ENCODE assay signal across 12 cellular contexts in the genomic region with DNA sequence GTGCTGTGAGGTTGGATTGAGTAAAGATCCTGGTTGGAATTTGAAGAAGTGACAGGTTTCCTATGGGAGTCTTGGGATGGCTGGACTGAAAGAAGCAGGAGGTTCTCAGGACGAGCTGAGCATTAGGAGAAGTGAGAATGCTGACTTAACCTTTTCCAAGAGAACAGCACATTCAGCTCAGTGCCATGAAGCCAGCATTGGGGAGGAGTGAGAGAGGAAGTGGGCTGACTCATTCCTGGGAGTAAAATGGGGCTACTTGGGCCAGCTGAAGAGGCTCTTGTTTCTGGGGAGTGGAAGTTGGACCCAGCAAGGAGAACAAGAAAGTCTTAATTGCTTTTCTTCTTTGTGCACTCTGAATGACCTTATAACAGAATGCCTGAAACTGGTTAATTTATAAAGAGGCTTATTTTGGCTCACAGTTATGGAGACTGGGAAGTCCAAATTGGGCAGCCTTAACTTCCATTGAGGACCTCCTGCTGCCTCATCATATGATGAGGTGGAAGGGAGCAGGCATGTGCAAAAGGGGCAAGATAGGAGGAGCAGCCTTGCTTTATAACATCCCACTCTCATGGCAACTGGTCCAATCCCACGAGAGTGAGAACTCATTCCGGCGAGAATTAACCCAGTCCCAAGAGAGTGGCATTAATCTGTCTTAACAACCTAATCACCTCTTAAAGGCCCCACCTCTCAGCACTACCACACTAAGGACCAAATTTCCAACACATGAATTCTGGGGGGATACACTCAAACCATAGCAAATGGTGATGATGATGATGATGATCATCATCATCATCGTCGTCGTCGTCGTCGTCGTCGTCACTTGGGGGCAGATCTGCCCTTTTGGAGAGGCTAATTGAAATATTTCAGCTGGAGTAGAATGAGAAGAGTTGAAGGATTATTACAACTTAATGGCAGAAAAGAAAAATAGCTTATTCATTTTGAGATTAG. TPM values are rescaled to one million over a fixed set of nuclear protein-coding genes. Genes with fewer than 3 reads are reported as not detected.
DNase-seq lines count a peak whose midpoint lies in the region; ATAC-seq and TF ChIP-seq lines count a peak whose summit lies in the region.
"Had no signal": no experiment of that assay in that cellular context is flagged by ENCODE, and none has a peak within 500 bp of the region (broad histone marks: within the 10 kb centered on the region; RNA-seq: fewer than 3 reads in every experiment).

No MANE protein-coding gene starts in this region.

- H3K9me3 ChIP-seq in heart right ventricle (no peaks in the 10 kb centered on the region), testis (no peaks in the 10 kb centered on the region), Karpas-422 (ENCODE audit: low read length) (no peaks in the 10 kb centered on the region)

- no peak overlapping the region for H3K9ac ChIP-seq in Karpas-422 (ENCODE audit: low read length)

- H3K4me3 ChIP-seq in heart right ventricle (no peak overlapping the region), testis (no peak overlapping the region), Karpas-422 (ENCODE audit: low read length) (no peak overlapping the region)

- no peaks in the 10 kb centered on the region for H3K27me3 Mint-ChIP-seq in activated naive CD4-positive, alpha-beta T cell treated with anti-CD3 and anti-CD28 coated beads for 36 hours (ENCODE audit: low read depth)
- no peaks in the 10 kb centered on the region for H3K27me3 Mint-ChIP-seq in activated naive CD8-positive, alpha-beta T cell

- TF ChIP-seq POLR2A in testis (IDR thresholded peaks at IDR 0.05), result no peak

- TF ChIP-seq CTCF in heart right ventricle (IDR thresholded peaks at IDR 0.05) (no peak), testis (IDR thresholded peaks at IDR 0.05) (no peak)

- CTCF ChIA-PET in activated naive CD4-positive, alpha-beta T cell treated with anti-CD3 and anti-CD28 coated beads for 36 hours (lab: Charles Lee), result no interaction called here

- no peak overlapping the region for H3K4me2 ChIP-seq in Karpas-422 (ENCODE audit: low read depth, low read length, poor library complexity, severe bottlenecking)

- no peak overlapping the region for H3K4me3 Mint-ChIP-seq in activated naive CD4-positive, alpha-beta T cell treated with anti-CD3 and anti-CD28 coated beads for 36 hours
- no peak overlapping the region for H3K4me3 Mint-ChIP-seq in activated naive CD8-positive, alpha-beta T cell

- peak in 1 of 2 donors; percentile 45 for ATAC-seq in activated naive CD4-positive, alpha-beta T cell treated with anti-CD3 and anti-CD28 coated beads, Interleukin-2, amount 50 U/mL, for 72 hours
- peak; percentile 50 to 86 (median 69) for ATAC-seq in heart right ventricle
- no peak for ATAC-seq in GM21825 (IDR thresholded peaks at IDR 0.05; ENCODE audit: unreplicated experiment)

- H3K27ac ChIP-seq in heart right ventricle (peak overlapping the region in 1 of 10 donors; percentile 77), testis (no peak overlapping the region), Karpas-422 (ENCODE audit: low read length) (no peak overlapping the region)

- H3K4me1 Mint-ChIP-seq in activated naive CD4-positive, alpha-beta T cell treated with anti-CD3 and anti-CD28 coated beads for 36 hours (ENCODE audit: low read depth), result peaks cover 56% of the 10 kb centered on the region
- H3K4me1 Mint-ChIP-seq in activated naive CD8-positive, alpha-beta T cell (ENCODE audit: low read depth), result peaks cover 73% of the 10 kb centered on the region

- intact Hi-C loops in activated naive CD4-positive, alpha-beta T cell treated with anti-CD3 and anti-CD28 coated beads for 36 hours (cut with micrococcal nuclease), result no loop called here
- intact Hi-C loops in heart right ventricle (cut with DNase I) (no loop called here), testis (cut with DNase I; ENCODE audit: low total_unique reads) (no loop called here)

- H2AFZ ChIP-seq in Karpas-422 (ENCODE audit: low read length), result no peak overlapping the region

- H3K4me1 ChIP-seq in heart right ventricle, result peaks cover 0 to 55% (median 0%) of the 10 kb centered on the region in 9 donors
- no peaks in the 10 kb centered on the region for H3K4me1 ChIP-seq in testis
- no peaks in the 10 kb centered on the region for H3K4me1 ChIP-seq in Karpas-422 (ENCODE audit: low read length)

- H3K36me3 ChIP-seq in heart right ventricle (peaks cover 0 to 100% (median 46%) of the 10 kb centered on the region in 9 donors), testis (ENCODE audit: low read depth, missing control alignments) (no peaks in the 10 kb centered on the region), Karpas-422 (ENCODE audit: insufficient read depth, low read length) (peaks cover 80% of the 10 kb centered on the region)

- H3K27ac Mint-ChIP-seq in activated naive CD4-positive, alpha-beta T cell treated with anti-CD3 and anti-CD28 coated beads, Interleukin-2, amount 50 U/mL, for 72 hours, result peak overlapping the region; percentile 39 to 56
- no peak overlapping the region for H3K27ac Mint-ChIP-seq in activated naive CD4-positive, alpha-beta T cell treated with anti-CD3 and anti-CD28 coated beads for 36 hours
- H3K27ac Mint-ChIP-seq in activated naive CD8-positive, alpha-beta T cell, result peak overlapping the region; percentile 64

- no peaks in the 10 kb centered on the region for H3K9me3 Mint-ChIP-seq in activated naive CD4-positive, alpha-beta T cell treated with anti-CD3 and anti-CD28 coated beads, Interleukin-2, amount 50 U/mL, for 72 hours
- no peaks in the 10 kb centered on the region for H3K9me3 Mint-ChIP-seq in activated naive CD4-positive, alpha-beta T cell treated with anti-CD3 and anti-CD28 coated beads for 36 hours
- no peaks in the 10 kb centered on the region for H3K9me3 Mint-ChIP-seq in activated naive CD8-positive, alpha-beta T cell (ENCODE audit: low read depth)

- H3K9me2 ChIP-seq in Karpas-422 (replicated peaks; ENCODE audit: insufficient read depth, low read length), result no peaks in the 10 kb centered on the region

- peaks cover 36 to 45% of the 10 kb centered on the region in 2 donors for H3K36me3 Mint-ChIP-seq in activated naive CD4-positive, alpha-beta T cell treated with anti-CD3 and anti-CD28 coated beads, Interleukin-2, amount 50 U/mL, for 72 hours
- H3K36me3 Mint-ChIP-seq in activated naive CD4-positive, alpha-beta T cell treated with anti-CD3 and anti-CD28 coated beads for 36 hours (ENCODE audit: low read depth), result peaks cover 54% of the 10 kb centered on the region
- peaks cover 28% of the 10 kb centered on the region for H3K36me3 Mint-ChIP-seq in activated naive CD8-positive, alpha-beta T cell

- H3K27me3 ChIP-seq in heart right ventricle, result no peaks in the 10 kb centered on the region
- H3K27me3 ChIP-seq in testis, result no peaks in the 10 kb centered on the region
- H3K27me3 ChIP-seq in Karpas-422 (ENCODE audit: low read length), result no peaks in the 10 kb centered on the region

- 81 to 83% methylated on average over 12 of the region's 12 CpGs for WGBS in heart right ventricle, 2 donors
- 59 to 66% methylated on average over 12 of the region's 12 CpGs for WGBS in testis, 2 donors

- peaks cover 33% of the 10 kb centered on the region for H3K79me2 ChIP-seq in Karpas-422 (ENCODE audit: low read length)

- H4K20me1 ChIP-seq in Karpas-422 (ENCODE audit: insufficient read depth, low read depth, low read length), result peaks cover 50% of the 10 kb centered on the region

- DNase-seq in activated naive CD4-positive, alpha-beta T cell treated with anti-CD3 and anti-CD28 coated beads, Interleukin-2, amount 50 U/mL, for 72 hours (ENCODE audit: low spot score in 2 of 2), result no peak
- DNase-seq in activated naive CD4-positive, alpha-beta T cell treated with anti-CD3 and anti-CD28 coated beads for 36 hours, result no peak
- DNase-seq in heart right ventricle (peak in 1 of 2 donors; percentile 20), testis (peak; percentile 22), Karpas-422 (no peak), GM19238 (ENCODE audit: insufficient read length, low spot score) (no peak)
- DNase-seq: activated T-cell treated with anti-CD3 and anti-CD28 coated beads, Interleukin-2, amount 50 U/mL, for 1 hour; KBM-7; SW 1271 had no signal

RNA-seq across cellular contexts. Expression of a gene that starts 26.1 kb away (rescaled TPM):
- 10 to 100 TPM; 75.5 to 89.1 TPM for total RNA-seq in activated naive CD4-positive, alpha-beta T cell treated with anti-CD3 and anti-CD28 coated beads, Interleukin-2, amount 50 U/mL, for 72 hours
- total RNA-seq in activated naive CD4-positive, alpha-beta T cell treated with anti-CD3 and anti-CD28 coated beads for 36 hours, result 100 to 1,000 TPM; 112 to 115 TPM
- total RNA-seq in heart right ventricle (10 to 100 TPM; 18.7 to 29.4 (median 22.6) TPM), testis (10 to 100 TPM; 91.0 to 93.9 TPM)
- polyA plus RNA-seq in heart right ventricle (10 to 100 TPM; 38.7 to 56.2 TPM), testis (ENCODE audit: insufficient read depth, low read depth, low replicate concordance) (87.7 TPM)
- total RNA-seq in Karpas-422 (2014; rRNA removed; shearing (Covaris generic); ENCODE audit: low replicate concordance), result 88.0 and 130 TPM in 2 replicates

RNA-seq across cellular contexts. Expression of a gene that starts 31.9 kb away (rescaled TPM):
- 10 to 100 TPM; 15.9 to 24.7 TPM for total RNA-seq in activated naive CD4-positive, alpha-beta T cell treated with anti-CD3 and anti-CD28 coated beads, Interleukin-2, amount 50 U/mL, for 72 hours
- total RNA-seq in activated naive CD4-positive, alpha-beta T cell treated with anti-CD3 and anti-CD28 coated beads for 36 hours, result 10 to 100 TPM; 14.4 to 15.2 TPM
- total RNA-seq in heart right ventricle (1 to 10 TPM; 2.1 to 8.0 (median 2.9) TPM), testis (10 to 100 TPM in 1 of 2 donors, 1 to 10 TPM in 1; 9.7 to 12.2 TPM)
- polyA plus RNA-seq in heart right ventricle (1 to 10 TPM; 1.1 to 1.3 TPM), testis (ENCODE audit: insufficient read depth, low read depth, low replicate concordance) (4.3 TPM)
- 11.6 and 13.6 TPM in 2 replicates for total RNA-seq in Karpas-422 (2014; rRNA removed; shearing (Covaris generic); ENCODE audit: low replicate concordance)

RNA-seq across cellular contexts. Expression of a gene that starts 60.0 kb away (rescaled TPM):
- total RNA-seq in activated naive CD4-positive, alpha-beta T cell treated with anti-CD3 and anti-CD28 coated beads, Interleukin-2, amount 50 U/mL, for 72 hours, result under 1 TPM in 1 of 2 donors, not detected in 1; 0.27 TPM
- total RNA-seq in activated naive CD4-positive, alpha-beta T cell treated with anti-CD3 and anti-CD28 coated beads for 36 hours, result not detected
- total RNA-seq in heart right ventricle (1 to 10 TPM in 6 of 10 donors, under 1 TPM in 4; 0.52 to 3.7 (median 1.4) TPM), testis (1 to 10 TPM; 1.3 to 2.7 TPM)
- polyA plus RNA-seq in heart right ventricle (10 to 100 TPM in 1 of 2 donors, 1 to 10 TPM in 1; 5.6 to 44.1 TPM), testis (ENCODE audit: insufficient read depth, low read depth, low replicate concordance) (93.4 TPM)
- not detected in 2 replicates for total RNA-seq in Karpas-422 (2014; rRNA removed; shearing (Covaris generic); ENCODE audit: low replicate concordance)
- total RNA-seq: myocyte had no signal
